Comparison of ENCODE assay signal across 21 cellular contexts in genomic region chr3:122003112-122003511, GRCh38. TPM values are rescaled to one million over a fixed set of nuclear protein-coding genes. Genes with fewer than 3 reads are reported as not detected.
DNase-seq lines count a peak whose midpoint lies in the region; ATAC-seq, FAIRE-seq and TF ChIP-seq lines count a peak whose summit lies in the region.
"Had no signal": no experiment of that assay in that cellular context is flagged by ENCODE, and none has a peak within 500 bp of the region (broad histone marks: within the 10 kb centered on the region; RNA-seq: fewer than 3 reads in every experiment).

No MANE protein-coding gene starts in this region.

- H3K4me3 Mint-ChIP-seq in activated T-helper 17 cell treated with anti-CD3 and anti-CD28 coated beads, Interleukin-2, amount 50 U/mL, for 72 hours = peak overlapping the region; percentile 37
- no peak overlapping the region for H3K4me3 Mint-ChIP-seq in naive thymus-derived CD4-positive, alpha-beta T cell
- H3K4me3 Mint-ChIP-seq: activated T-cell treated with anti-CD3 and anti-CD28 coated beads, Interleukin-2, amount 50 U/mL, for 24 hours; CD4-positive, CD25-positive, alpha-beta regulatory T cell; nephron progenitor cell had no signal

- H3K27ac ChIP-seq in naive thymus-derived CD4-positive, alpha-beta T cell (ENCODE audit: low read depth, low read length) = no peak overlapping the region
- H3K27ac ChIP-seq in psoas muscle = no peak overlapping the region
- H3K27ac ChIP-seq: HL-60, vagina had no signal

- no peaks in the 10 kb centered on the region for H3K9me2 ChIP-seq in Loucy (replicated peaks; ENCODE audit: low read depth, low read length)

- intact Hi-C loops in naive thymus-derived CD4-positive, alpha-beta T cell (cut with micrococcal nuclease) = no loop called here
- intact Hi-C loops in psoas muscle (cut with DNase I) = no loop called here

- POLR2A ChIA-PET in naive thymus-derived CD4-positive, alpha-beta T cell (lab: Charles Lee) = no interaction called here

- no peaks in the 10 kb centered on the region for H4K20me1 ChIP-seq in Loucy (ENCODE audit: insufficient read depth, low read length, poor library complexity, severe bottlenecking)

- no peaks in the 10 kb centered on the region for H3K79me2 ChIP-seq in Loucy (ENCODE audit: insufficient read depth, low read length)

- peak overlapping the region; percentile 11 for H3K9ac ChIP-seq in Loucy (ENCODE audit: low read depth, low read length, poor library complexity, severe bottlenecking)

- H3K36me3 Mint-ChIP-seq in activated T-helper 17 cell treated with anti-CD3 and anti-CD28 coated beads, Interleukin-2, amount 50 U/mL, for 72 hours (ENCODE audit: low read depth) = no peaks in the 10 kb centered on the region
- H3K36me3 Mint-ChIP-seq in naive thymus-derived CD4-positive, alpha-beta T cell = no peaks in the 10 kb centered on the region
- H3K36me3 Mint-ChIP-seq: CD4-positive, CD25-positive, alpha-beta regulatory T cell had no signal

- H3K4me1 ChIP-seq in Loucy (ENCODE audit: insufficient read depth, low read length, poor library complexity, severe bottlenecking) (peaks cover 47% of the 10 kb centered on the region), psoas muscle (no peaks in the 10 kb centered on the region)
- H3K4me1 ChIP-seq in naive thymus-derived CD4-positive, alpha-beta T cell (ENCODE audit: control insufficient read depth in 2 of 2, insufficient read depth in 2 of 2, low read length in 2 of 2) = no peaks in the 10 kb centered on the region
- H3K4me1 ChIP-seq: vagina had no signal

- H3K27me3 ChIP-seq in Loucy (ENCODE audit: insufficient read depth, low read length, poor library complexity, severe bottlenecking) (no peaks in the 10 kb centered on the region), psoas muscle (ENCODE audit: insufficient read depth in 3 of 3, low read length in 2 of 3) (peaks cover 0 to 1% (median 0%) of the 10 kb centered on the region in 3 donors)
- H3K27me3 ChIP-seq in naive thymus-derived CD4-positive, alpha-beta T cell (ENCODE audit: control insufficient read depth in 2 of 2, insufficient read depth in 2 of 2, low read length in 2 of 2) = no peaks in the 10 kb centered on the region
- H3K27me3 ChIP-seq: adrenal gland, vagina had no signal

- H3K27me3 Mint-ChIP-seq in activated T-helper 17 cell treated with anti-CD3 and anti-CD28 coated beads, Interleukin-2, amount 50 U/mL, for 72 hours = peaks cover 22% of the 10 kb centered on the region
- H3K27me3 Mint-ChIP-seq in naive thymus-derived CD4-positive, alpha-beta T cell = peaks cover 8 to 35% (median 33%) of the 10 kb centered on the region in 5 donors

- DNase-seq in GM18507 (ENCODE audit: extremely low spot score, insufficient read length, low read depth) = no peak
- DNase-seq in naive thymus-derived CD4-positive, alpha-beta T cell = no peak
- no peak for DNase-seq in NK-92 treated with Interleukin-12 subunit alpha and Interleukin-12 subunit beta, amount 100 ng/mL, for 24 hours (lab: John Stamatoyannopoulos, UW)
- DNase-seq in psoas muscle = no peak
- DNase-seq: activated CD4-positive, alpha-beta T cell treated with anti-CD3 and anti-CD28 coated beads for 1 hour; activated T-cell treated with anti-CD3 and anti-CD28 coated beads, Interleukin-2, amount 50 U/mL, for 24 hours; CD4-positive, CD25-positive, alpha-beta regulatory T cell; DMS79 treated with DMSO at 0.1 percent for 48 hours; heart left ventricle; NCI-H2171; nephron progenitor cell; right cardiac atrium; stimulated activated CD4-positive, alpha-beta T cell treated with anti-CD3 and anti-CD28 coated beads, Interleukin-2, amount 100 ng/mL, for 48 hours; SW 1271 had no signal

- FAIRE-seq in GM18507 (lab: Jason Lieb, UNC) = peak; percentile 86
- FAIRE-seq: colon had no signal

- H3K4me2 ChIP-seq in Loucy (ENCODE audit: low read depth, low read length, poor library complexity, severe bottlenecking) = peak overlapping the region; percentile 36

- no peak for TF ChIP-seq CTCF in Loucy (conservative IDR thresholded peaks at IDR 0.05; ENCODE audit: low read length)
- TF ChIP-seq CTCF in psoas muscle (IDR thresholded peaks at IDR 0.05) = no peak

- H3K36me3 ChIP-seq in Loucy (ENCODE audit: insufficient read depth, low read length) (no peaks in the 10 kb centered on the region), psoas muscle (ENCODE audit: insufficient read depth in 1 of 2, low read depth in 1 of 2) (no peaks in the 10 kb centered on the region)
- no peaks in the 10 kb centered on the region for H3K36me3 ChIP-seq in naive thymus-derived CD4-positive, alpha-beta T cell (ENCODE audit: control insufficient read depth in 2 of 3, insufficient read depth in 3 of 3, low read length in 3 of 3)
- H3K36me3 ChIP-seq: adrenal gland, heart left ventricle, vagina had no signal

- H3K9me3 Mint-ChIP-seq in activated T-helper 17 cell treated with anti-CD3 and anti-CD28 coated beads, Interleukin-2, amount 50 U/mL, for 72 hours = no peaks in the 10 kb centered on the region
- no peaks in the 10 kb centered on the region for H3K9me3 Mint-ChIP-seq in naive thymus-derived CD4-positive, alpha-beta T cell
- H3K9me3 Mint-ChIP-seq: activated T-cell treated with anti-CD3 and anti-CD28 coated beads, Interleukin-2, amount 50 U/mL, for 24 hours; nephron progenitor cell had no signal

- peaks cover 29% of the 10 kb centered on the region for H3K4me1 Mint-ChIP-seq in activated T-helper 17 cell treated with anti-CD3 and anti-CD28 coated beads, Interleukin-2, amount 50 U/mL, for 72 hours
- H3K4me1 Mint-ChIP-seq in naive thymus-derived CD4-positive, alpha-beta T cell = peaks cover 0 to 29% (median 0%) of the 10 kb centered on the region in 7 donors

- WGBS in psoas muscle, 3 donors = 63 to 71% (median 71%) methylated on average over 6 of the region's 6 CpGs

- CTCF ChIA-PET in naive thymus-derived CD4-positive, alpha-beta T cell (lab: Charles Lee) = no interaction called here

- H2AFZ ChIP-seq in Loucy (ENCODE audit: low read length) = no peak overlapping the region

- H3K27ac Mint-ChIP-seq in activated T-helper 17 cell treated with anti-CD3 and anti-CD28 coated beads, Interleukin-2, amount 50 U/mL, for 72 hours = peak overlapping the region; percentile 9
- H3K27ac Mint-ChIP-seq in naive thymus-derived CD4-positive, alpha-beta T cell = no peak overlapping the region
- H3K27ac Mint-ChIP-seq: activated T-cell treated with anti-CD3 and anti-CD28 coated beads, Interleukin-2, amount 50 U/mL, for 24 hours; CD4-positive, CD25-positive, alpha-beta regulatory T cell had no signal

- H3F3A ChIP-seq in Loucy (ENCODE audit: low read depth) = no peaks in the 10 kb centered on the region

- H3K9me3 ChIP-seq in Loucy (ENCODE audit: insufficient read depth, low read depth, low read length) (no peaks in the 10 kb centered on the region), psoas muscle (no peaks in the 10 kb centered on the region)
- H3K9me3 ChIP-seq in naive thymus-derived CD4-positive, alpha-beta T cell (ENCODE audit: control insufficient read depth in 2 of 3, low read length in 3 of 3) = no peaks in the 10 kb centered on the region
- H3K9me3 ChIP-seq: adrenal gland, heart left ventricle, vagina had no signal

- no peak for ATAC-seq in activated T-helper 17 cell treated with anti-CD3 and anti-CD28 coated beads, Interleukin-2, amount 50 U/mL, for 72 hours (replicated peaks)
- ATAC-seq in naive thymus-derived CD4-positive, alpha-beta T cell = peak; percentile 28
- ATAC-seq in GM19463 (IDR thresholded peaks at IDR 0.05; ENCODE audit: unreplicated experiment) = no peak
- ATAC-seq in psoas muscle = no peak
- ATAC-seq: right cardiac atrium had no signal

- H3K4me3 ChIP-seq in Loucy (ENCODE audit: low read length, poor library complexity, severe bottlenecking) (no peak overlapping the region), psoas muscle (no peak overlapping the region)
- H3K4me3 ChIP-seq in naive thymus-derived CD4-positive, alpha-beta T cell (ENCODE audit: low read length) = no peak overlapping the region
- H3K4me3 ChIP-seq: adrenal gland, vagina had no signal

RNA-seq across cellular contexts. Expression of gene ILDR1, which starts 18.9 kb away (rescaled TPM):
- 1 to 10 TPM in 1 of 2 donors, under 1 TPM in 1; 0.21 to 1.4 TPM for total RNA-seq in activated T-helper 17 cell treated with anti-CD3 and anti-CD28 coated beads, Interleukin-2, amount 50 U/mL, for 72 hours
- under 1 TPM in 2 of 5 experiments, not detected in 3; 0.19 to 0.31 TPM for total RNA-seq in naive thymus-derived CD4-positive, alpha-beta T cell
- polyA plus RNA-seq in naive thymus-derived CD4-positive, alpha-beta T cell = not detected
- not detected for total RNA-seq in psoas muscle
- not detected for polyA plus RNA-seq in psoas muscle
- total RNA-seq: CD4-positive, CD25-positive, alpha-beta regulatory T cell; right cardiac atrium had no signal
- polyA plus RNA-seq: heart left ventricle, right cardiac atrium had no signal

RNA-seq across cellular contexts. Expression of gene CD86, which starts 52.0 kb away (rescaled TPM):
- 1 to 10 TPM; 1.8 to 4.4 TPM for total RNA-seq in activated T-helper 17 cell treated with anti-CD3 and anti-CD28 coated beads, Interleukin-2, amount 50 U/mL, for 72 hours
- total RNA-seq in naive thymus-derived CD4-positive, alpha-beta T cell = 10 to 100 TPM in 1 of 5 experiments, 1 to 10 TPM in 4; 1.0 to 24.0 (median 2.4) TPM
- polyA plus RNA-seq in naive thymus-derived CD4-positive, alpha-beta T cell = under 1 TPM; 0.07 to 0.24 TPM
- total RNA-seq in psoas muscle = 1 to 10 TPM in 2 of 4 donors, under 1 TPM in 2; 0.71 to 1.4 (median 0.99) TPM
- polyA plus RNA-seq in psoas muscle = under 1 TPM; 0.16 to 0.40 (median 0.24) TPM
- total RNA-seq: CD4-positive, CD25-positive, alpha-beta regulatory T cell had no signal
